8 cellular contexts compared by ENCODE assay signal in genomic region chr10:96721207-96721572, GRCh38. TPM values are rescaled to one million over a fixed set of nuclear protein-coding genes. Genes with fewer than 3 reads are reported as not detected.
DNase-seq lines count a peak whose midpoint lies in the region; ATAC-seq and FAIRE-seq lines count a peak whose summit lies in the region.

No MANE protein-coding gene starts in this region.

- no peaks in the 10 kb centered on the region for H3K36me3 ChIP-seq in CD8-positive, alpha-beta memory T cell (ENCODE audit: insufficient read depth, low read length)

- POLR2A ChIA-PET in CD8-positive, alpha-beta memory T cell (lab: Charles Lee) = no interaction called here

- no peaks in the 10 kb centered on the region for H3K27me3 ChIP-seq in CD8-positive, alpha-beta memory T cell (ENCODE audit: insufficient read depth, low read length, poor library complexity, severe bottlenecking)

- no peak for DNase-seq in CD8-positive, alpha-beta memory T cell
- DNase-seq in HuH-7 (ENCODE audit: low spot score) (peak; percentile 47), memory B cell (ENCODE audit: low spot score in 2 of 2) (no peak), urothelium cell line (ENCODE audit: low spot score) (no peak), Kasumi-1 (lab: John Stamatoyannopoulos, UW) (no peak), superior temporal gyrus (ENCODE audit: extremely low spot score) (no peak)
- DNase-seq in activated T-helper 2 cell treated with anti-CD3 and anti-CD28 coated beads, Interferon-gamma antibody, Interleukin-2, Interleukin-4, amounts not matched to agents 10 μg/mL and 5 μg/mL and 100 μg/mL, durations not matched to agents 14 hours and 24 hours and 36 hours (ENCODE audit: low spot score) = no peak

- intact Hi-C loops in activated T-helper 2 cell treated with anti-CD3 and anti-CD28 coated beads, Interferon-gamma antibody, Interleukin-2, Interleukin-4, amounts not matched to agents 10 μg/mL and 5 μg/mL and 100 μg/mL, durations not matched to agents 14 hours and 24 hours and 36 hours (cut with micrococcal nuclease) = no loop called here

- peaks cover 0 to 4% (median 1%) of the 10 kb centered on the region in 3 donors for H3K36me3 Mint-ChIP-seq in CD8-positive, alpha-beta memory T cell
- peaks cover 3% of the 10 kb centered on the region for H3K36me3 Mint-ChIP-seq in activated T-helper 2 cell treated with anti-CD3 and anti-CD28 coated beads, Interferon-gamma antibody, Interleukin-2, Interleukin-4, amounts not matched to agents 10 μg/mL and 5 μg/mL and 100 μg/mL, durations not matched to agents 14 hours and 24 hours and 36 hours (ENCODE audit: low read depth)
- H3K36me3 Mint-ChIP-seq in memory B cell = peaks cover 3% of the 10 kb centered on the region

- H3K4me3 ChIP-seq in CD8-positive, alpha-beta memory T cell (ENCODE audit: low read length) = peak overlapping the region; percentile 74

- H3K4me1 Mint-ChIP-seq in CD8-positive, alpha-beta memory T cell = peaks cover 41 to 49% (median 48%) of the 10 kb centered on the region in 3 donors
- peaks cover 30% of the 10 kb centered on the region for H3K4me1 Mint-ChIP-seq in activated T-helper 2 cell treated with anti-CD3 and anti-CD28 coated beads, Interferon-gamma antibody, Interleukin-2, Interleukin-4, amounts not matched to agents 10 μg/mL and 5 μg/mL and 100 μg/mL, durations not matched to agents 14 hours and 24 hours and 36 hours (ENCODE audit: low read depth)
- H3K4me1 Mint-ChIP-seq in memory B cell = peaks cover 43% of the 10 kb centered on the region

- H3K27ac Mint-ChIP-seq in CD8-positive, alpha-beta memory T cell = peak overlapping the region; percentile 46 to 97 (median 93)
- peak overlapping the region; percentile 24 for H3K27ac Mint-ChIP-seq in activated T-helper 2 cell treated with anti-CD3 and anti-CD28 coated beads, Interferon-gamma antibody, Interleukin-2, Interleukin-4, amounts not matched to agents 10 μg/mL and 5 μg/mL and 100 μg/mL, durations not matched to agents 14 hours and 24 hours and 36 hours
- peak overlapping the region; percentile 96 for H3K27ac Mint-ChIP-seq in memory B cell

- no peak overlapping the region for H3K27ac ChIP-seq in CD8-positive, alpha-beta memory T cell (ENCODE audit: low read depth, low read length)

- no peaks in the 10 kb centered on the region for H3K9me3 ChIP-seq in CD8-positive, alpha-beta memory T cell (ENCODE audit: low read length)

- H3K9me3 Mint-ChIP-seq in CD8-positive, alpha-beta memory T cell = no peaks in the 10 kb centered on the region
- H3K9me3 Mint-ChIP-seq in activated T-helper 2 cell treated with anti-CD3 and anti-CD28 coated beads, Interferon-gamma antibody, Interleukin-2, Interleukin-4, amounts not matched to agents 10 μg/mL and 5 μg/mL and 100 μg/mL, durations not matched to agents 14 hours and 24 hours and 36 hours = no peaks in the 10 kb centered on the region
- no peaks in the 10 kb centered on the region for H3K9me3 Mint-ChIP-seq in memory B cell

- no peak for ATAC-seq in memory B cell (ENCODE audit: low read depth)
- ATAC-seq in HG03460 (IDR thresholded peaks at IDR 0.05; ENCODE audit: unreplicated experiment) = no peak

- H3K4me3 Mint-ChIP-seq in CD8-positive, alpha-beta memory T cell = peak overlapping the region; percentile 83 to 98 (median 92)
- peak overlapping the region; percentile 82 for H3K4me3 Mint-ChIP-seq in activated T-helper 2 cell treated with anti-CD3 and anti-CD28 coated beads, Interferon-gamma antibody, Interleukin-2, Interleukin-4, amounts not matched to agents 10 μg/mL and 5 μg/mL and 100 μg/mL, durations not matched to agents 14 hours and 24 hours and 36 hours (ENCODE audit: low read depth)
- H3K4me3 Mint-ChIP-seq in memory B cell = peak overlapping the region; percentile 89

- FAIRE-seq in urothelium cell line (lab: Jason Lieb, UNC) = no peak

- peaks cover 9% of the 10 kb centered on the region for H3K4me1 ChIP-seq in CD8-positive, alpha-beta memory T cell (ENCODE audit: insufficient read depth, low read length)

- CTCF ChIA-PET in CD8-positive, alpha-beta memory T cell (lab: Charles Lee) = interaction anchor here (0.9 to 1.6 kb wide), 3 partner anchors 69 to 81 kb away, joined by 3 to 6 read pairs (median 4); no protein-coding TSS in a partner anchor

- H3K27me3 Mint-ChIP-seq in CD8-positive, alpha-beta memory T cell = peaks cover 0 to 1% of the 10 kb centered on the region in 2 donors
- H3K27me3 Mint-ChIP-seq in activated T-helper 2 cell treated with anti-CD3 and anti-CD28 coated beads, Interferon-gamma antibody, Interleukin-2, Interleukin-4, amounts not matched to agents 10 μg/mL and 5 μg/mL and 100 μg/mL, durations not matched to agents 14 hours and 24 hours and 36 hours (ENCODE audit: low read depth) = peaks cover 25% of the 10 kb centered on the region
- H3K27me3 Mint-ChIP-seq in memory B cell = no peaks in the 10 kb centered on the region

RNA-seq across cellular contexts. Expression of gene PIK3AP1, which starts 0.9 kb away (rescaled TPM):
- 1 to 10 TPM; 5.7 to 6.7 TPM for total RNA-seq in CD8-positive, alpha-beta memory T cell
- polyA plus RNA-seq in CD8-positive, alpha-beta memory T cell = 37.0 TPM
- 12.4 and 14.0 TPM in 2 replicates for total RNA-seq in activated T-helper 2 cell treated with anti-CD3 and anti-CD28 coated beads, Interferon-gamma antibody, Interleukin-2, Interleukin-4, amounts not matched to agents 10 μg/mL and 5 μg/mL and 100 μg/mL, durations not matched to agents 14 hours and 24 hours and 36 hours

Comparison
In these comparisons a context has a peak if more than half of its experiments do, and no peak if none do; other contexts are left out.
1. H3K27ac Mint-ChIP-seq: peak in every context shown above with its lines; median percentile 96 in memory B cell; 93 in CD8-positive, alpha-beta memory T cell; 24 in activated T-helper 2 cell treated with anti-CD3 and anti-CD28 coated beads, Interferon-gamma antibody, Interleukin-2, Interleukin-4, amounts not matched to agents 10 μg/mL and 5 μg/mL and 100 μg/mL, durations not matched to agents 14 hours and 24 hours and 36 hours.